ENCODE assay signal across 17 cellular contexts in the genomic region with DNA sequence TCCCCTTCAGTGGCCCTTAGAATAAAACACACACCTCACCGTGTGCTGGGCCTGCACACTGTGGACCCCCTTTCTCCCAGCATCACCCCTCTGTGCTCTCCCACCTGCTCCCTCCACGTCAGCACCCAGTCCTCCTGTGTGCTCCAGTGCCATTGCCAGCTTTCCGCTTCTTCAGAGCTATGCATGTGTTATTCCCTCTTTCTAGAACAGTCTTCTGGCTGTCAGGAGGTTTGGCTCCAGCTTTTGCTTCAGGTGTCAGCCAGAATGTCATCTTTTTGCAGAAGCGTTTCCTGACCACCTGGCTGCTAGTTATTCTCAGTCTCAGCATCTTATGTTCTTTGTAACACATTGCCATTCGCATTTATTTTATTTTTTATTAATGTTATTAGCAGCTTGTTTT.
DNase-seq lines count a peak whose midpoint lies in the region; ATAC-seq lines count a peak whose summit lies in the region.
"Had no signal": no experiment of that assay in that cellular context is flagged by ENCODE, and none has a peak within 500 bp of the region (broad histone marks: within the 10 kb centered on the region; RNA-seq: fewer than 3 reads in every experiment).

No MANE protein-coding gene starts in this region.

- H3K9ac ChIP-seq in trophoblast cell (ENCODE audit: low read length), result no peak overlapping the region

- H2AFZ ChIP-seq in trophoblast cell (ENCODE audit: insufficient read depth, low read length, poor library complexity), result no peak overlapping the region

- H3K36me3 Mint-ChIP-seq in T-helper 17 cell (ENCODE audit: low read depth), result peaks cover 2% of the 10 kb centered on the region

- H4K12ac ChIP-seq in trophoblast cell (ENCODE audit: low read depth, low read length), result no peak overlapping the region

- peak overlapping the region; percentile 69 for H4K91ac ChIP-seq in trophoblast cell (ENCODE audit: low read depth, low read length)

- peaks cover 51% of the 10 kb centered on the region for H3K4me1 Mint-ChIP-seq in T-helper 17 cell

- H2BK120ac ChIP-seq in trophoblast cell (ENCODE audit: insufficient read depth, low read length, poor library complexity), result peak overlapping the region; percentile 1

- no peaks in the 10 kb centered on the region for H3K27me3 Mint-ChIP-seq in T-helper 17 cell
- H3K27me3 Mint-ChIP-seq: B cell had no signal

- peak overlapping the region; percentile 88 for H3K27ac ChIP-seq in trophoblast cell (ENCODE audit: low read depth, low read length)

- in situ Hi-C loops in G401 (cut with HindIII; ENCODE audit: low sequenced_read_pairs), result no loop called here

- H3K27ac Mint-ChIP-seq in T-helper 17 cell, result peak overlapping the region; percentile 57
- H3K27ac Mint-ChIP-seq: B cell; CD8-positive, alpha-beta T cell had no signal

- H4K8ac ChIP-seq in trophoblast cell (ENCODE audit: low read depth, low read length), result peak overlapping the region; percentile 24

- no peaks in the 10 kb centered on the region for H3K79me2 ChIP-seq in trophoblast cell (ENCODE audit: control insufficient read depth, insufficient read depth, low read length, poor library complexity)

- peak overlapping the region; percentile 78 for H3K18ac ChIP-seq in trophoblast cell (ENCODE audit: low read length)

- H3K27me3 ChIP-seq in trophoblast cell (ENCODE audit: insufficient read depth, low read length), result no peaks in the 10 kb centered on the region

- H3K36me3 ChIP-seq in trophoblast cell (ENCODE audit: control insufficient read depth in 1 of 2, insufficient read depth in 2 of 2, low read length in 2 of 2), result peaks cover 4 to 7% of the 10 kb centered on the region in 2 experiments
- H3K36me3 ChIP-seq: HAP-1 had no signal

- H2BK5ac ChIP-seq in trophoblast cell (ENCODE audit: low read depth, low read length, poor library complexity), result peak overlapping the region; percentile 54

- WGBS in trophoblast cell (ENCODE audit: extremely low coverage, insufficient coverage, insufficient read length), result no CpG with 5 or more reads among the region's 5 CpGs

- peak; percentile 91 for DNase-seq in G401 (ENCODE audit: low spot score)
- DNase-seq in T-helper 17 cell, result no peak
- DNase-seq in cerebellar nuclear complex (lab: John Stamatoyannopoulos, UW), result peak; percentile 24 to 72
- no peak for DNase-seq in trophoblast cell
- no peak for DNase-seq in Kasumi-1 (lab: John Stamatoyannopoulos, UW)
- DNase-seq in stimulated activated CD4-positive, alpha-beta T cell treated with anti-CD3 and anti-CD28 coated beads, Interleukin-2, amount 100 ng/mL, for 24 hours, result no peak
- no peak for DNase-seq in T-helper 9 cell
- DNase-seq: CD8-positive, alpha-beta T cell; COR-L47; DMS153; DMS79 treated with DMSO at 0.1 percent for 48 hours; EL; GDM1 had no signal

- no peak for ATAC-seq in T-helper 17 cell
- ATAC-seq: CD8-positive, alpha-beta T cell; HepG2 had no signal

- no peak overlapping the region for H3K4me3 ChIP-seq in trophoblast cell (ENCODE audit: low read depth, low read length)
- H3K4me3 ChIP-seq: HAP-1 had no signal

- peak overlapping the region; percentile 15 for H2BK12ac ChIP-seq in trophoblast cell (ENCODE audit: low read length)

- peaks cover 20% of the 10 kb centered on the region for H3K79me1 ChIP-seq in trophoblast cell (ENCODE audit: low read length)

- H3K4me3 Mint-ChIP-seq in T-helper 17 cell, result no peak overlapping the region
- H3K4me3 Mint-ChIP-seq: B cell; CD14-positive monocyte; CD8-positive, alpha-beta T cell had no signal

- H3K9me3 ChIP-seq in T-helper 17 cell (ENCODE audit: control insufficient read depth, low read length, poor library complexity, severe bottlenecking) (no peaks in the 10 kb centered on the region), trophoblast cell (ENCODE audit: insufficient read depth, low read depth, low read length) (no peaks in the 10 kb centered on the region)
- H3K9me3 ChIP-seq: HAP-1 had no signal

- no peak overlapping the region for H3K23ac ChIP-seq in trophoblast cell (ENCODE audit: low read length)

- H3K4me2 ChIP-seq in trophoblast cell (ENCODE audit: low read length), result no peak overlapping the region

- H3K14ac ChIP-seq in trophoblast cell (ENCODE audit: low read length), result peak overlapping the region; percentile 74

- peak overlapping the region; percentile 67 for H2AK5ac ChIP-seq in trophoblast cell (ENCODE audit: low read length)

- peaks cover 31 to 45% of the 10 kb centered on the region in 2 experiments for H3K4me1 ChIP-seq in trophoblast cell (ENCODE audit: control insufficient read depth in 1 of 2, insufficient read depth in 2 of 2, low read length in 2 of 2)

- H3K4ac ChIP-seq in trophoblast cell (ENCODE audit: low read depth, low read length), result no peak overlapping the region

Comparison
In these comparisons a context has a peak if more than half of its experiments do, and no peak if none do; other contexts are left out.
1. DNase-seq: peak in G401 (single experiment) and cerebellar nuclear complex (2 of 2); none in T-helper 17 cell (0 of 3), trophoblast cell (0 of 2), Kasumi-1 (0 of 2), stimulated activated CD4-positive, alpha-beta T cell treated with anti-CD3 and anti-CD28 coated beads, Interleukin-2, amount 100 ng/mL, for 24 hours (0 of 2) and T-helper 9 cell (single experiment).